ENCODE assay signal across 8 cellular contexts in genomic region chr10:93746844-93747284, GRCh38. TPM values are rescaled to one million over a fixed set of nuclear protein-coding genes. Genes with fewer than 3 reads are reported as not detected.
DNase-seq lines count a peak whose midpoint lies in the region; ATAC-seq and TF ChIP-seq lines count a peak whose summit lies in the region.

No MANE protein-coding gene starts in this region.

- H3K27me3 Mint-ChIP-seq in natural killer cell (ENCODE audit: low read depth in 2 of 2) = peaks cover 5 to 13% of the 10 kb centered on the region in 2 donors

- H3K36me3 Mint-ChIP-seq in natural killer cell = no peaks in the 10 kb centered on the region

- H3K27me3 ChIP-seq in Peyer's patch = no peaks in the 10 kb centered on the region

- intact Hi-C loops in natural killer cell (cut with micrococcal nuclease) = no loop called here

- peak; percentile 63 for TF ChIP-seq CTCF in GM12875 (IDR thresholded peaks at IDR 0.05; ENCODE audit: borderline replicate concordance, insufficient read depth, low read depth, low read length)
- peak in 4 of 6 experiments; percentile 5 to 44 (median 38) for TF ChIP-seq CTCF in Peyer's patch (IDR thresholded peaks at IDR 0.05)
- no peak for TF ChIP-seq CTCF in natural killer cell (IDR thresholded peaks at IDR 0.05)

- H3K4me1 Mint-ChIP-seq in natural killer cell = peaks cover 4% of the 10 kb centered on the region in 2 donors

- ATAC-seq in HG03025 (IDR thresholded peaks at IDR 0.05; ENCODE audit: low FRiP score, unreplicated experiment) (no peak), natural killer cell (no peak)

- no peaks in the 10 kb centered on the region for H3K9me3 Mint-ChIP-seq in natural killer cell

- TF ChIP-seq POLR2A in Peyer's patch (IDR thresholded peaks at IDR 0.05) = no peak

- H3K36me3 ChIP-seq in Peyer's patch = no peaks in the 10 kb centered on the region

- H3K4me3 ChIP-seq in GM12875 (ENCODE audit: low read depth, low read length) (no peak overlapping the region), Peyer's patch (no peak overlapping the region)

- H3K4me1 ChIP-seq in Peyer's patch = peaks cover 0 to 10% (median 0%) of the 10 kb centered on the region in 4 donors

- no peak overlapping the region for H3K4me3 Mint-ChIP-seq in natural killer cell

- H3K27ac ChIP-seq in Peyer's patch = peak overlapping the region in 1 of 4 donors; percentile 37

- H3K27ac Mint-ChIP-seq in natural killer cell = no peak overlapping the region

- no peaks in the 10 kb centered on the region for H3K9me3 ChIP-seq in Peyer's patch

- DNase-seq in A172 (ENCODE audit: low spot score) = peak; percentile 100
- DNase-seq in Peyer's patch = peak in 2 of 3 donors; percentile 54
- DNase-seq in glomerular visceral epithelial cell (ENCODE audit: extremely low spot score) = peak; percentile 99
- no peak for DNase-seq in NCI-H1694 treated with DMSO at 0.1 percent for 48 hours (lab: John Stamatoyannopoulos, UW)
- DNase-seq in ecto neural progenitor cell (ENCODE audit: low spot score) = no peak
- no peak for DNase-seq in natural killer cell

RNA-seq across cellular contexts. Expression of gene LGI1, which starts 10.9 kb away (rescaled TPM):
- not detected in 2 replicates for total RNA-seq in A172 (2014; rRNA removed; shearing (Covaris generic))
- total RNA-seq in Peyer's patch (1 to 10 TPM in 2 of 4 donors, not detected in 2; 1.1 to 1.9 TPM), natural killer cell (not detected)

RNA-seq across cellular contexts. Expression of gene FRA10AC1, which starts 44.5 kb away (rescaled TPM):
- 5.4 and 8.3 TPM in 2 replicates for total RNA-seq in A172 (2014; rRNA removed; shearing (Covaris generic))
- total RNA-seq in Peyer's patch = 10 to 100 TPM; 10.6 to 20.8 (median 15.4) TPM
- 10 to 100 TPM in 2 of 3 donors, 1 to 10 TPM in 1; 8.3 to 18.7 (median 12.9) TPM for total RNA-seq in natural killer cell

Comparison
In these comparisons a context has a peak if more than half of its experiments do, and no peak if none do; other contexts are left out.
1. DNase-seq: peak in A172 (single experiment), Peyer's patch (2 of 3) and glomerular visceral epithelial cell (single experiment); none in NCI-H1694 treated with DMSO at 0.1 percent for 48 hours (single experiment), ecto neural progenitor cell (single experiment) and natural killer cell (single experiment).